ENCODE assay signal across 16 cellular contexts in genomic region chr2:178163395-178163794, GRCh38. TPM values are rescaled to one million over a fixed set of nuclear protein-coding genes. Genes with fewer than 3 reads are reported as not detected.
DNase-seq lines count a peak whose midpoint lies in the region; ATAC-seq, FAIRE-seq and TF ChIP-seq lines count a peak whose summit lies in the region.
"Had no signal": no experiment of that assay in that cellular context is flagged by ENCODE, and none has a peak within 500 bp of the region (broad histone marks: within the 10 kb centered on the region; RNA-seq: fewer than 3 reads in every experiment).

No MANE protein-coding gene starts in this region.

- H3K9me3 ChIP-seq in PC-9 (ENCODE audit: insufficient read depth, low read depth) (no peaks in the 10 kb centered on the region), keratinocyte (ENCODE audit: control insufficient read depth, low read depth, low read length) (no peaks in the 10 kb centered on the region)
- H3K9me3 ChIP-seq: stomach, vagina had no signal

- H3K79me2 ChIP-seq in ACC112 (ENCODE audit: control insufficient read depth, insufficient read depth, low read length, unreplicated experiment) = no peaks in the 10 kb centered on the region
- H3K79me2 ChIP-seq in PC-9 (ENCODE audit: low read depth) = no peaks in the 10 kb centered on the region
- H3K79me2 ChIP-seq in keratinocyte (ENCODE audit: control insufficient read depth, insufficient read depth, low read length) = no peaks in the 10 kb centered on the region

- H3K4me1 Mint-ChIP-seq in stimulated activated effector memory CD8-positive, alpha-beta T cell treated with anti-CD3 and anti-CD28 coated beads, Interleukin-12 subunit alpha, Interleukin-12 subunit beta, amount 100 ng/mL, for 72 hours = no peaks in the 10 kb centered on the region

- POLR2A ChIA-PET in PC-9 (lab: Charles Lee; ENCODE audit: unreplicated experiment) = no interaction called here

- H3K36me3 Mint-ChIP-seq in stimulated activated effector memory CD8-positive, alpha-beta T cell treated with anti-CD3 and anti-CD28 coated beads, Interleukin-12 subunit alpha, Interleukin-12 subunit beta, amount 100 ng/mL, for 72 hours = no peaks in the 10 kb centered on the region
- H3K36me3 Mint-ChIP-seq: IgD-negative memory B cell had no signal

- H4K20me1 ChIP-seq in PC-9 (ENCODE audit: insufficient read depth) = no peaks in the 10 kb centered on the region
- no peaks in the 10 kb centered on the region for H4K20me1 ChIP-seq in keratinocyte (ENCODE audit: control insufficient read depth, extremely low read depth, insufficient read depth, low read length)

- peak; percentile 84 for FAIRE-seq in H54 (lab: Jason Lieb, UNC)
- peak; percentile 43 for FAIRE-seq in keratinocyte (lab: Jason Lieb, UNC)
- FAIRE-seq: endometrium had no signal

- H3K27ac ChIP-seq in ACC112 (ENCODE audit: low read depth, low read length) (peak overlapping the region; percentile 66), PC-9 (no peak overlapping the region), keratinocyte (ENCODE audit: control insufficient read depth, insufficient read depth, low read length) (no peak overlapping the region)
- H3K27ac ChIP-seq: stomach, vagina had no signal

- ATAC-seq in GM21390 (IDR thresholded peaks at IDR 0.05; ENCODE audit: unreplicated experiment) (no peak), HG02571 (IDR thresholded peaks at IDR 0.05; ENCODE audit: unreplicated experiment) (no peak)
- no peak for ATAC-seq in stimulated activated effector memory CD8-positive, alpha-beta T cell treated with anti-CD3 and anti-CD28 coated beads, Interleukin-12 subunit alpha, Interleukin-12 subunit beta, amount 100 ng/mL, for 72 hours

- H3K4me3 Mint-ChIP-seq in stimulated activated effector memory CD8-positive, alpha-beta T cell treated with anti-CD3 and anti-CD28 coated beads, Interleukin-12 subunit alpha, Interleukin-12 subunit beta, amount 100 ng/mL, for 72 hours = no peak overlapping the region
- H3K4me3 Mint-ChIP-seq: IgD-negative memory B cell had no signal

- peak overlapping the region; percentile 79 for H3K4me3 ChIP-seq in ACC112 (ENCODE audit: low read depth, low read length)
- H3K4me3 ChIP-seq in PC-9 = no peak overlapping the region
- H3K4me3 ChIP-seq in keratinocyte (ENCODE audit: control insufficient read depth in 2 of 3, extremely low read depth in 1 of 3, insufficient read depth in 2 of 3, low read depth in 1 of 3, low read length in 3 of 3) = no peak overlapping the region
- H3K4me3 ChIP-seq: stomach, vagina had no signal

- H3K9me1 ChIP-seq in keratinocyte (ENCODE audit: control insufficient read depth, extremely low read depth, insufficient read depth, low read length) = no peaks in the 10 kb centered on the region

- no peak overlapping the region for H3K9ac ChIP-seq in keratinocyte (ENCODE audit: control insufficient read depth, extremely low read depth, insufficient read depth, low read length)

- in situ Hi-C loops in GM13976 (cut with MboI; ENCODE audit: low sequenced_read_pairs, unreplicated experiment) = no loop called here

- peaks cover 12% of the 10 kb centered on the region for H3K4me1 ChIP-seq in ACC112 (ENCODE audit: control insufficient read depth, insufficient read depth, low read length, unreplicated experiment)
- H3K4me1 ChIP-seq in PC-9 (replicated peaks; ENCODE audit: insufficient read depth) = no peaks in the 10 kb centered on the region
- H3K4me1 ChIP-seq in keratinocyte (ENCODE audit: control insufficient read depth, extremely low read depth, insufficient read depth, low read length) = peaks cover 2% of the 10 kb centered on the region
- H3K4me1 ChIP-seq: stomach, vagina had no signal

- H3F3A ChIP-seq in PC-9 (ENCODE audit: insufficient read depth, low read depth) = no peaks in the 10 kb centered on the region

- TF ChIP-seq CTCF in PC-9 (conservative IDR thresholded peaks at IDR 0.05) (no peak), keratinocyte (optimal IDR thresholded peaks at IDR 0.05 in 1 of 3, IDR thresholded peaks at IDR 0.05 in 1 of 3, conservative IDR thresholded peaks at IDR 0.05 in 1 of 3; ENCODE audit: extremely low read depth in 1 of 3, insufficient read depth in 2 of 3, low read length in 3 of 3) (no peak), GM13976 (IDR thresholded peaks at IDR 0.05; ENCODE audit: borderline replicate concordance, control extremely low read depth, extremely low read depth, insufficient read depth, missing control alignments) (no peak)

- intact Hi-C loops in PC-9 (cut with micrococcal nuclease; ENCODE audit: unreplicated experiment) = no loop called here

- H3K36me3 ChIP-seq in ACC112 (ENCODE audit: insufficient read depth, low read length) (no peaks in the 10 kb centered on the region), PC-9 (ENCODE audit: low read depth) (no peaks in the 10 kb centered on the region), keratinocyte (ENCODE audit: control insufficient read depth in 2 of 2, extremely low read depth in 1 of 2, insufficient read depth in 2 of 2, low read length in 2 of 2) (no peaks in the 10 kb centered on the region)
- H3K36me3 ChIP-seq: stomach, vagina had no signal

- dilution Hi-C loops in keratinocyte (cut with MboI; ENCODE audit: extremely low pct_ligation_motif_present, low sequenced_read_pairs) = no loop called here

- H3K9me2 ChIP-seq in PC-9 (ENCODE audit: insufficient read depth) = no peaks in the 10 kb centered on the region

- CTCF ChIA-PET in PC-9 (lab: Charles Lee) = no interaction called here

- TF ChIP-seq POLR2A in H54 (IDR thresholded peaks at IDR 0.05; ENCODE audit: low read depth, low read length) = no peak

- no peak overlapping the region for H3K27ac Mint-ChIP-seq in stimulated activated effector memory CD8-positive, alpha-beta T cell treated with anti-CD3 and anti-CD28 coated beads, Interleukin-12 subunit alpha, Interleukin-12 subunit beta, amount 100 ng/mL, for 72 hours
- H3K27ac Mint-ChIP-seq: IgD-negative memory B cell had no signal

- H3K9me3 Mint-ChIP-seq in stimulated activated effector memory CD8-positive, alpha-beta T cell treated with anti-CD3 and anti-CD28 coated beads, Interleukin-12 subunit alpha, Interleukin-12 subunit beta, amount 100 ng/mL, for 72 hours = no peaks in the 10 kb centered on the region
- H3K9me3 Mint-ChIP-seq: IgD-negative memory B cell had no signal

- H2AFZ ChIP-seq in ACC112 (ENCODE audit: low read length, unreplicated experiment) (peak overlapping the region; percentile 100), PC-9 (peak overlapping the region; percentile 35; the same call in 1 of the 2 replicates), keratinocyte (ENCODE audit: control insufficient read depth, low read length) (peak overlapping the region; percentile 70)

- BruUV-seq in PC-9 (replicated peaks; lab: Mats Ljungman, UMichigan) = no TSS peak

- DNase-seq in H54 (ENCODE audit: insufficient read length, low spot score) = no peak
- DNase-seq in PC-9 = no peak
- no peak for DNase-seq in keratinocyte (ENCODE audit: low read depth, low spot score)
- DNase-seq in stimulated activated effector memory CD8-positive, alpha-beta T cell treated with anti-CD3 and anti-CD28 coated beads, Interleukin-12 subunit alpha, Interleukin-12 subunit beta, amount 100 ng/mL, for 72 hours (ENCODE audit: low spot score in 2 of 2) = no peak
- no peak for DNase-seq in GM13976 (ENCODE audit: low spot score)
- DNase-seq: activated CD4-positive, CD25-positive, alpha-beta regulatory T cell; activated naive CD4-positive, alpha-beta T cell treated with anti-CD3 and anti-CD28 coated beads, Interleukin-2, amount 50 U/mL, for 16 hours; NCI-H1417; NCI-H446 treated with DMSO at 0.1 percent for 48 hours; stomach had no signal

- H3K27me3 ChIP-seq in ACC112 (ENCODE audit: insufficient read depth, low read length) = no peaks in the 10 kb centered on the region
- no peaks in the 10 kb centered on the region for H3K27me3 ChIP-seq in PC-9 (ENCODE audit: insufficient read depth, low read depth)
- H3K27me3 ChIP-seq in keratinocyte (ENCODE audit: control insufficient read depth, extremely low read depth, insufficient read depth, low read length) = no peaks in the 10 kb centered on the region
- H3K27me3 ChIP-seq: stomach, vagina had no signal

- H3K4me2 ChIP-seq in PC-9 (peak overlapping the region; percentile 22), keratinocyte (ENCODE audit: control insufficient read depth, extremely low read depth, insufficient read depth, low read depth, low read length) (peak overlapping the region; percentile 17)

RNA-seq across cellular contexts. Expression of gene OSBPL6, which starts 30.9 kb away (rescaled TPM):
- 2.6 and 3.5 TPM in 2 replicates for total RNA-seq in PC-9 (2021)
- 8.2 to 11.6 TPM (median 10.1 TPM) in 3 replicates for polyA plus RNA-seq in keratinocyte
- polyA plus RNA-seq in keratinocyte (2011; ENCODE audit: low read depth) = 5.6 TPM
- polyA plus RNA-seq in keratinocyte (2011; cell fraction: cytosol; rRNA removed) = 8.1 and 11.3 TPM in 2 replicates
- polyA plus RNA-seq in keratinocyte (2011; cell fraction: nucleus; rRNA removed) = 11.0 and 11.9 TPM in 2 replicates
- polyA plus RNA-seq in keratinocyte (2012; ENCODE audit: low replicate concordance) = 8.3 and 9.4 TPM in 2 replicates
- 5.5 to 14.3 TPM (median 10.4 TPM) in 3 replicates for polyA minus RNA-seq in keratinocyte
- polyA minus RNA-seq in keratinocyte (2011; cell fraction: cytosol; rRNA and poly(A)+ RNA removed) = 6.3 TPM
- 8.1 and 21.3 TPM in 2 replicates for polyA minus RNA-seq in keratinocyte (2011; cell fraction: nucleus; rRNA and poly(A)+ RNA removed)
- polyA plus RNA-seq: IgD-negative memory B cell had no signal

RNA-seq across cellular contexts. Expression of gene RBM45, which starts 51.2 kb away (rescaled TPM):
- total RNA-seq in PC-9 (2021) = 8.7 and 12.6 TPM in 2 replicates
- polyA plus RNA-seq in keratinocyte = 11.2 to 19.1 TPM (median 12.0 TPM) in 3 replicates
- 17.4 TPM for polyA plus RNA-seq in keratinocyte (2011; ENCODE audit: low read depth)
- 9.1 and 17.8 TPM in 2 replicates for polyA plus RNA-seq in keratinocyte (2011; cell fraction: cytosol; rRNA removed)
- polyA plus RNA-seq in keratinocyte (2011; cell fraction: nucleus; rRNA removed) = 13.1 and 19.5 TPM in 2 replicates
- polyA plus RNA-seq in keratinocyte (2012; ENCODE audit: low replicate concordance) = 8.6 and 14.3 TPM in 2 replicates
- polyA minus RNA-seq in keratinocyte = 3.4 to 9.1 TPM (median 6.4 TPM) in 3 replicates
- polyA minus RNA-seq in keratinocyte (2011; cell fraction: cytosol; rRNA and poly(A)+ RNA removed) = 2.9 TPM
- 6.0 and 12.2 TPM in 2 replicates for polyA minus RNA-seq in keratinocyte (2011; cell fraction: nucleus; rRNA and poly(A)+ RNA removed)

Comparison
In these comparisons a context has a peak if more than half of its experiments do, and no peak if none do; other contexts are left out.
1. H2AFZ ChIP-seq: peak in every context shown above with its lines; median percentile 100 in ACC112; 70 in keratinocyte; 35 in PC-9.